In genomic region chr1:37515185-37516034, GRCh38 we compare ENCODE assay signal across 8 cellular contexts. TPM values are rescaled to one million over a fixed set of nuclear protein-coding genes. Genes with fewer than 3 reads are reported as not detected.
DNase-seq lines count a peak whose midpoint lies in the region; ATAC-seq and TF ChIP-seq lines count a peak whose summit lies in the region.

No MANE protein-coding gene starts in this region.

- H3K4me3 ChIP-seq in GM12865 (ENCODE audit: low read depth, low read length) (peak overlapping the region; percentile 85), esophagus muscularis mucosa (peak overlapping the region; percentile 93 to 98 (median 96)), prostate gland (peak overlapping the region; percentile 86 to 98)

- DNase-seq in GM12865 (ENCODE audit: low read depth) (no peak), RWPE1 (ENCODE audit: low spot score) (no peak), esophagus muscularis mucosa (ENCODE audit: extremely low spot score) (no peak), prostate gland (ENCODE audit: low spot score) (no peak), ACHN (no peak), NOMO-1 treated with DMSO at 0.1 percent for 48 hours (lab: John Stamatoyannopoulos, UW; ENCODE audit: unreplicated experiment) (no peak)

- H3K4me1 ChIP-seq in esophagus muscularis mucosa (peaks cover 10 to 34% (median 28%) of the 10 kb centered on the region in 4 donors), prostate gland (replicated peaks) (no peaks in the 10 kb centered on the region)

- no peak for TF ChIP-seq CTCF in GM12865 (IDR thresholded peaks at IDR 0.05; ENCODE audit: insufficient read depth, low read depth, low read length, missing control alignments)
- no peak for TF ChIP-seq CTCF in RWPE1 (conservative IDR thresholded peaks at IDR 0.05; ENCODE audit: low read depth)
- no peak for TF ChIP-seq CTCF in esophagus muscularis mucosa (IDR thresholded peaks at IDR 0.05)
- TF ChIP-seq CTCF in prostate gland (IDR thresholded peaks at IDR 0.05): no peak

- 73% methylated on average over 18 of the region's 18 CpGs for WGBS in esophagus muscularis mucosa
- 68% methylated on average over 18 of the region's 18 CpGs for WGBS in prostate gland

- H3K27me3 ChIP-seq in esophagus muscularis mucosa (no peaks in the 10 kb centered on the region), prostate gland (replicated peaks; ENCODE audit: insufficient read depth) (no peaks in the 10 kb centered on the region)

- H3K9me3 ChIP-seq in esophagus muscularis mucosa: no peaks in the 10 kb centered on the region
- no peaks in the 10 kb centered on the region for H3K9me3 ChIP-seq in prostate gland

- H3K27ac ChIP-seq in RWPE1 (peak overlapping the region; percentile 92), esophagus muscularis mucosa (replicated peaks in 1 of 4) (peak overlapping the region; percentile 92 to 95 (median 94)), prostate gland (peak overlapping the region; percentile 96 to 97)

- H3K36me3 ChIP-seq in esophagus muscularis mucosa: peaks cover 0 to 27% (median 12%) of the 10 kb centered on the region in 4 donors
- H3K36me3 ChIP-seq in prostate gland: no peaks in the 10 kb centered on the region

- intact Hi-C loops in esophagus muscularis mucosa (cut with DNase I) (loop anchor here (10.0 kb wide), 2 partner anchors 79 to 169 kb away; partner anchors contain the start of gene GNL2), prostate gland (cut with DNase I) (no loop called here)

- POLR2A ChIA-PET in RWPE1 (lab: Yijun Ruan, JAX; ENCODE audit: low non-redundant PET): interaction anchor here (0.6 kb wide), 1 partner anchor 61 kb away, joined by 3 read pairs; no protein-coding TSS in a partner anchor

- in situ Hi-C loops in ACHN (cut with HindIII; ENCODE audit: low pct_ligation_motif_present, low pct_unique_long_range_greater_than_20kb, low sequenced_read_pairs): no loop called here

- TF ChIP-seq POLR2A in esophagus muscularis mucosa (IDR thresholded peaks at IDR 0.05; ENCODE audit: low read depth) (no peak), prostate gland (IDR thresholded peaks at IDR 0.05) (no peak)

- no peak for TF ChIP-seq EP300 in esophagus muscularis mucosa (IDR thresholded peaks at IDR 0.05)

- ATAC-seq in HG02840 (IDR thresholded peaks at IDR 0.05; ENCODE audit: low FRiP score, unreplicated experiment): no peak
- ATAC-seq in activated CD4-positive, CD25-positive, alpha-beta regulatory T cell treated with anti-CD3 and anti-CD28 coated beads, Interleukin-2, amount 50 U/mL, for 24 hours: no peak

- CTCF ChIA-PET in RWPE1 (lab: Yijun Ruan, JAX): interaction anchor here (0.5 to 1.5 kb wide), 11 partner anchors 10 to 824 kb away, joined by 3 to 9 read pairs (median 5); partner anchors contain the start of gene DNALI1

RNA-seq across cellular contexts. Expression of gene MEAF6, which starts 0.8 kb away (rescaled TPM):
- total RNA-seq in esophagus muscularis mucosa: 100 to 1,000 TPM in 1 of 4 donors, 10 to 100 TPM in 3; 55.2 to 100 (median 78.3) TPM
- 100 to 1,000 TPM; 175 to 252 TPM for total RNA-seq in prostate gland

RNA-seq across cellular contexts. Expression of gene SNIP1, which starts 38.7 kb away (rescaled TPM):
- total RNA-seq in esophagus muscularis mucosa: 10 to 100 TPM in 3 of 4 donors, 1 to 10 TPM in 1; 9.8 to 19.9 (median 12.1) TPM
- total RNA-seq in prostate gland: 10 to 100 TPM; 27.6 to 45.7 TPM

RNA-seq across cellular contexts. Expression of gene ZC3H12A, which starts 41.0 kb away (rescaled TPM):
- total RNA-seq in esophagus muscularis mucosa (10 to 100 TPM in 3 of 4 donors, 1 to 10 TPM in 1; 9.6 to 23.5 (median 11.7) TPM), prostate gland (10 to 100 TPM; 74.4 to 97.1 TPM)

RNA-seq across cellular contexts. Expression of gene DNALI1, which starts 41.3 kb away (rescaled TPM):
- total RNA-seq in esophagus muscularis mucosa: 10 to 100 TPM; 10.4 to 15.7 (median 13.6) TPM
- total RNA-seq in prostate gland: 10 to 100 TPM; 23.8 to 37.4 TPM
